In the genomic region with DNA sequence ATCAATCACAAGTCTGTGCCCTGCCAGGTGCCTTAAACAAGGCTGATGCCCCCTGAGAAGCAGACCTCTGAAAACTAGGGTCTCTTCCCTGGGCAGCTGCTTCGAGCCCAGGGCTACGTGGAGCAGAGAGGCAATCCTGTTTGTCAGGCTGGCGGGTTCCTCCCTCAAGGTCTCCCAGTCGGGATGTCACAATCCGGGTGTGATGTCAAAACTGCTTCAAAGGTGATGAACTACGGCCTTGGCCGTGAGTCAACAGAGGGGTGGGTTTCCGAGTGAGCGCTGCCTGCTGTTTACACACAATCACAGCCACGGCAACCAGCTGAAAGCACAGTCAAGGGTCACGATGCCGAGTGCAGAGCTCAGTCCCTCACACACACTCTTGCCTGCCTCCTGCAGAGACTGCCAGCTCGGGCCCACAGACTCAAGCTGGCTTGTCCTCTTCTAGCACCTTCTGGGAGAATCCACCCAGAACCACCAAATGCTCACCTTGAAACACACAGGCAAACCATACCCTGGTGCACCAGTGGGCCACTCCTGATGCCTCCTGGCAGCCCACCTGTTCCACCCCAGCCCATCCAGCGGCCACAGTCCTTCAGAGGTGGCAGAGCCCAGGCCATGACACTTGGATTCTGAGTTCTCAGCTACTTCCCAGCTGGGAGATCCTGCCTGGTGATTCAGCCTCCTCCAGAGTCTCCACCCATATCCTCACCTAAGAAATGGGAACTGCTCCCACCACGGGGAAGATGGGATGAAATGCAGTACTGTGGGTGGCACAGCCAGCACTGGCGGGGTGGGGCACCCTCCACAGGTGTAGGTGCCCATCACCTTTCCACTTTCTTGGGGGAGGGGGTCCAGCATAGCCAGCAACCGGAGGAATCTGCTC, we compare ENCODE assay signal across 8 cellular contexts. TPM values are rescaled to one million over a fixed set of nuclear protein-coding genes. Genes with fewer than 3 reads are reported as not detected.
A peak's percentile ranks its signal among the peaks of the same experiment; 100 is the strongest.
DNase-seq lines count a peak whose midpoint lies in the region; ATAC-seq and TF ChIP-seq lines count a peak whose summit lies in the region.

No MANE protein-coding gene starts in this region.

- TF ChIP-seq POLR2A in NB4 (IDR thresholded peaks at IDR 0.05; ENCODE audit: extremely low read depth, insufficient read length): no peak

- no peaks in the 10 kb centered on the region for H3K27me3 ChIP-seq in lung (ENCODE audit: control insufficient read depth, insufficient read depth)

- 25 to 29% methylated on average over 17 of the region's 17 CpGs for WGBS in lung, 2 donors

- H3K4me3 ChIP-seq in AG10803 (ENCODE audit: low read length) (no peak overlapping the region), NB4 (ENCODE audit: low read depth, low read length) (no peak overlapping the region), choroid plexus epithelial cell (ENCODE audit: low read depth, low read length) (no peak overlapping the region), lung (no peak overlapping the region)

- H3K27ac ChIP-seq in lung (ENCODE audit: low read depth in 1 of 2, low read length in 1 of 2): peak overlapping the region; percentile 42 to 78

- H3K36me3 ChIP-seq in lung (ENCODE audit: control insufficient read depth in 2 of 2, insufficient read depth in 2 of 2, low read length in 2 of 2): no peaks in the 10 kb centered on the region

- DNase-seq in AG10803 (ENCODE audit: low read depth): peak; percentile 31
- peak; percentile 76 for DNase-seq in NB4 (ENCODE audit: low read depth)
- DNase-seq in choroid plexus epithelial cell (ENCODE audit: low read depth): peak; percentile 93
- peak; percentile 77 for DNase-seq in lung (ENCODE audit: low spot score)
- no peak for DNase-seq in COR-L47 (lab: John Stamatoyannopoulos, UW)
- DNase-seq in dedifferentiated amniotic fluid mesenchymal stem cell (ENCODE audit: extremely low spot score): no peak
- no peak for DNase-seq in stimulated activated CD4-positive, alpha-beta T cell treated with anti-CD3 and anti-CD28 coated beads, Interleukin-1b, Interleukin-23, amount 100 ng/mL, for 48 hours

- ATAC-seq in lung (ENCODE audit: insufficient read depth, low FRiP score): no peak
- no peak for ATAC-seq in GM18498 (IDR thresholded peaks at IDR 0.05; ENCODE audit: unreplicated experiment)

- H3K4me1 ChIP-seq in lung (ENCODE audit: control insufficient read depth in 2 of 2, insufficient read depth in 2 of 2, low read length in 2 of 2): peaks cover 15 to 27% of the 10 kb centered on the region in 2 donors

- no peak for TF ChIP-seq CTCF in AG10803 (conservative IDR thresholded peaks at IDR 0.05; ENCODE audit: low read length)
- no peak for TF ChIP-seq CTCF in NB4 (IDR thresholded peaks at IDR 0.05; ENCODE audit: low read depth, low read length)
- TF ChIP-seq CTCF in choroid plexus epithelial cell (conservative IDR thresholded peaks at IDR 0.05; ENCODE audit: low read depth, low read length): no peak
- no peak for TF ChIP-seq CTCF in lung (IDR thresholded peaks at IDR 0.05; ENCODE audit: control extremely low read depth, extremely low read depth)

- H3K9me3 ChIP-seq in lung (ENCODE audit: control insufficient read depth in 2 of 2, insufficient read depth in 1 of 2, low read length in 1 of 2): no peaks in the 10 kb centered on the region

RNA-seq across cellular contexts. Expression of gene ELL, which starts 6.8 kb away (rescaled TPM):
- total RNA-seq in lung: 10 to 100 TPM; 17.5 to 23.8 TPM
- polyA plus RNA-seq in lung: 10 to 100 TPM in 1 of 2 donors, 1 to 10 TPM in 1; 9.3 to 26.8 TPM

RNA-seq across cellular contexts. Expression of gene FKBP8, which starts 28.3 kb away (rescaled TPM):
- 100 to 1,000 TPM; 168 to 225 TPM for total RNA-seq in lung
- polyA plus RNA-seq in lung: 100 to 1,000 TPM; 235 to 357 TPM

RNA-seq across cellular contexts. Expression of gene KXD1, which starts 42.6 kb away (rescaled TPM):
- total RNA-seq in lung: 10 to 100 TPM; 51.3 to 85.9 TPM
- 100 to 1,000 TPM in 1 of 2 donors, 10 to 100 TPM in 1; 63.7 to 117 TPM for polyA plus RNA-seq in lung

RNA-seq across cellular contexts. Expression of gene UBA52, which starts 56.6 kb away (rescaled TPM):
- 100 to 1,000 TPM; 689 to 926 TPM for total RNA-seq in lung
- 1,000 to 10,000 TPM; 1,135 to 1,266 TPM for polyA plus RNA-seq in lung

Comparison
In these comparisons a context has a peak if more than half of its experiments do, and no peak if none do; other contexts are left out.
1. DNase-seq: peak in AG10803 (single experiment), NB4 (single experiment), choroid plexus epithelial cell (single experiment) and lung (single experiment); none in COR-L47 (single experiment), dedifferentiated amniotic fluid mesenchymal stem cell (single experiment) and stimulated activated CD4-positive, alpha-beta T cell treated with anti-CD3 and anti-CD28 coated beads, Interleukin-1b, Interleukin-23, amount 100 ng/mL, for 48 hours (single experiment).